In the genomic region with DNA sequence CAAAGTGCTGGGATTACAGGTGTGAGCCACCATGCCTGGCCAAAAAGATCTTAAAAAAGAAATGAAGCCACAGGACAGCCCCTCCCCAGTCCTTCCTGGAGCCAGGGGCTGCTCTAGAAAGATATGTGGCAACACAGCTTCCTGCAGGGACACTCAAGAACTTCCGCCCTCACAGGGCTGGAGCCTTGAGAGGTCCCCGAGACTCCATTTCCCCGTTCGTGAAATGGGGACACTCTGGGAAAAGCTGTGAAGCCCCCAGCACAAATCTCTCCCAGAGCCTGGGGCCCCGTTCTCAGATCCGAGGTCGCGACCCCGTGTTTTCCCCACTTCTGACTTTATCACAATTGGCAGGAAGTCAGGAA, we compare ENCODE assay signal across 1 cellular context.
TF ChIP-seq lines count a peak whose summit lies in the region.

No MANE protein-coding gene starts in this region.

TF ChIP-seq in endothelial cell of umbilical vein, 7 proteins besides CTCF, POLR2A, EP300 and RAD21:
- TF ChIP-seq FOS (IDR thresholded peaks at IDR 0.05; ENCODE audit: borderline replicate concordance, insufficient read depth, low read length) (no peak), GATA2 (IDR thresholded peaks at IDR 0.05; ENCODE audit: insufficient read depth, insufficient read length, low read depth, low read length) (no peak), POLR2AphosphoS5 (IDR thresholded peaks at IDR 0.05; ENCODE audit: insufficient read depth, low read depth, low read length) (no peak), MYC (IDR thresholded peaks at IDR 0.05; ENCODE audit: low read depth, low read length) (no peak), EZH2 (IDR thresholded peaks at IDR 0.05; ENCODE audit: borderline replicate concordance, low read depth, low read length, severe bottlenecking) (no peak)
- TF ChIP-seq, protein P1, sequence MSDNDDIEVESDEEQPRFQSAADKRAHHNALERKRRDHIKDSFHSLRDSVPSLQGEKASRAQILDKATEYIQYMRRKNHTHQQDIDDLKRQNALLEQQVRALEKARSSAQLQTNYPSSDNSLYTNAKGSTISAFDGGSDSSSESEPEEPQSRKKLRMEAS (IDR thresholded peaks at IDR 0.05; ENCODE audit: insufficient read depth, insufficient read length): no peak
